27 cellular contexts compared by ENCODE assay signal in genomic region chr1:231165371-231165770, GRCh38. TPM values are rescaled to one million over a fixed set of nuclear protein-coding genes. Genes with fewer than 3 reads are reported as not detected.
DNase-seq lines count a peak whose midpoint lies in the region; ATAC-seq, FAIRE-seq and TF ChIP-seq lines count a peak whose summit lies in the region.
"Had no signal": no experiment of that assay in that cellular context is flagged by ENCODE, and none has a peak within 500 bp of the region (broad histone marks: within the 10 kb centered on the region; RNA-seq: fewer than 3 reads in every experiment).

No MANE protein-coding gene starts in this region.

- POLR2A ChIA-PET in activated CD4-positive, alpha-beta memory T cell treated with anti-CD3 and anti-CD28 coated beads, Interleukin-2, amount 10 ng/mL, durations not matched to agents 7 days and 5 days (lab: Charles Lee): no interaction called here

- H3K27me3 Mint-ChIP-seq in chondrocyte (ENCODE audit: low read depth): no peaks in the 10 kb centered on the region
- H3K27me3 Mint-ChIP-seq in activated CD4-positive, alpha-beta memory T cell treated with anti-CD3 and anti-CD28 coated beads, Interleukin-2, amount 10 ng/mL, durations not matched to agents 7 days and 5 days: peaks cover 39% of the 10 kb centered on the region

- DNase-seq in H54 (ENCODE audit: insufficient read length, low spot score): peak; percentile 47
- DNase-seq in adipocyte (ENCODE audit: low read depth): peak; percentile 83
- peak; percentile 34 to 60 for DNase-seq in fibroblast of lung (ENCODE audit: low read depth in 2 of 2)
- DNase-seq in osteoblast (ENCODE audit: insufficient read length, low spot score, missing footprints): peak; percentile 95
- no peak for DNase-seq in psoas muscle
- no peak for DNase-seq in chondrocyte (ENCODE audit: low spot score)
- DNase-seq in activated CD4-positive, alpha-beta T cell treated with anti-CD3 and anti-CD28 coated beads for 48 hours: no peak
- DNase-seq in activated CD4-positive, alpha-beta memory T cell treated with anti-CD3 and anti-CD28 coated beads, Interleukin-2, amount 10 ng/mL, durations not matched to agents 7 days and 5 days: no peak
- DNase-seq: activated CD8-positive, alpha-beta memory T cell treated with anti-CD3 and anti-CD28 coated beads, Interleukin-2, amount 50 U/mL, for 4 hours; CD4-positive, alpha-beta T cell; colonic mucosa; DMS153; immature natural killer cell; lower lobe of right lung; NCI-H1092; NCI-H2029 treated with DMSO at 0.1 percent for 48 hours; NCI-H446; stimulated activated CD4-positive, alpha-beta T cell treated with anti-CD3 and anti-CD28 coated beads, Interleukin-4, amount 100 ng/mL, for 24 hours; stimulated activated naive CD8-positive, alpha-beta T cell treated with anti-CD3 and anti-CD28 coated beads, Interleukin-15, Interleukin-2, amounts not matched to agents 100 U/mL and 50 U/mL, for 24 hours; T-helper 17 cell; tibial artery had no signal

- TF ChIP-seq POLR2A in H54 (IDR thresholded peaks at IDR 0.05; ENCODE audit: low read depth, low read length): no peak

- intact Hi-C loops in psoas muscle (cut with DNase I): no loop called here

- no peak for ATAC-seq in psoas muscle
- ATAC-seq: lower lobe of right lung; stimulated activated naive CD8-positive, alpha-beta T cell treated with anti-CD3 and anti-CD28 coated beads, Interleukin-15, Interleukin-2, amounts not matched to agents 100 U/mL and 50 U/mL, for 24 hours; T-helper 17 cell had no signal

- H3K4me2 ChIP-seq in fibroblast of lung (ENCODE audit: extremely low read depth, insufficient read depth, low read length) (no peak overlapping the region), osteoblast (ENCODE audit: insufficient read depth, low read length) (no peak overlapping the region)
- H3K4me2 ChIP-seq: neural progenitor cell had no signal

- peak overlapping the region; percentile 49 for H3K4me3 ChIP-seq in adipocyte (ENCODE audit: low read length)
- H3K4me3 ChIP-seq in fibroblast of lung (replicated peaks in 1 of 4; ENCODE audit: control extremely low read depth in 1 of 4, insufficient read depth in 1 of 4, low read depth in 3 of 4, low read length in 4 of 4): no peak overlapping the region
- H3K4me3 ChIP-seq in osteoblast (ENCODE audit: insufficient read depth, low read length): no peak overlapping the region
- H3K4me3 ChIP-seq in psoas muscle: no peak overlapping the region
- H3K4me3 ChIP-seq: colonic mucosa, lower lobe of right lung, neural progenitor cell, tibial artery had no signal

- peak overlapping the region; percentile 9 for H3K9ac ChIP-seq in adipocyte (ENCODE audit: low read length)
- H3K9ac ChIP-seq in fibroblast of lung (ENCODE audit: insufficient read depth, low read length): no peak overlapping the region
- H3K9ac ChIP-seq: neural progenitor cell had no signal

- H2AFZ ChIP-seq in fibroblast of lung (ENCODE audit: low read length) (no peak overlapping the region), osteoblast (ENCODE audit: low read length) (no peak overlapping the region)
- H2AFZ ChIP-seq: neural progenitor cell had no signal

- WGBS in psoas muscle, 3 donors: 95 to 96% (median 96%) methylated on average over 1 of the region's 1 CpG

- TF ChIP-seq CTCF in fibroblast of lung (conservative IDR thresholded peaks at IDR 0.05 in 1 of 2, IDR thresholded peaks at IDR 0.05 in 1 of 2; ENCODE audit: low read depth in 1 of 2, low read length in 2 of 2) (no peak), osteoblast (IDR thresholded peaks at IDR 0.05; ENCODE audit: extremely low read depth, low read depth, low read length) (no peak), psoas muscle (IDR thresholded peaks at IDR 0.05) (no peak), chondrocyte (IDR thresholded peaks at IDR 0.05) (no peak)

- H3K9me3 ChIP-seq in adipocyte (ENCODE audit: control insufficient read depth, low read length) (no peaks in the 10 kb centered on the region), fibroblast of lung (ENCODE audit: control insufficient read depth, insufficient read depth, low read depth, low read length) (no peaks in the 10 kb centered on the region), osteoblast (ENCODE audit: low read depth, low read length) (no peaks in the 10 kb centered on the region), psoas muscle (no peaks in the 10 kb centered on the region)
- H3K9me3 ChIP-seq: colonic mucosa, lower lobe of right lung, tibial artery had no signal

- peaks cover 47% of the 10 kb centered on the region for H3K4me1 ChIP-seq in adipocyte (ENCODE audit: control insufficient read depth, insufficient read depth, low read length)
- H3K4me1 ChIP-seq in fibroblast of lung (ENCODE audit: control insufficient read depth, extremely low read depth, insufficient read depth, low read length): peaks cover 4% of the 10 kb centered on the region
- H3K4me1 ChIP-seq in osteoblast (ENCODE audit: insufficient read depth, low read length): peaks cover 4% of the 10 kb centered on the region
- H3K4me1 ChIP-seq in psoas muscle: peaks cover 7% of the 10 kb centered on the region

- H3K27ac Mint-ChIP-seq in chondrocyte (ENCODE audit: unreplicated experiment): no peak overlapping the region
- H3K27ac Mint-ChIP-seq in activated CD4-positive, alpha-beta memory T cell treated with anti-CD3 and anti-CD28 coated beads, Interleukin-2, amount 10 ng/mL, durations not matched to agents 7 days and 5 days: no peak overlapping the region
- H3K27ac Mint-ChIP-seq: activated naive CD8-positive, alpha-beta T cell; activated T-helper 2 cell treated with anti-CD3 and anti-CD28 coated beads, Interferon-gamma antibody, Interleukin-2, Interleukin-4, amounts not matched to agents 10 μg/mL and 5 μg/mL and 100 μg/mL, durations not matched to agents 14 hours and 24 hours and 36 hours; CD4-positive, alpha-beta T cell; immature natural killer cell; neural progenitor cell; T-helper 17 cell had no signal

- peaks cover 28% of the 10 kb centered on the region for H3K4me1 Mint-ChIP-seq in chondrocyte (ENCODE audit: low read depth)
- peaks cover 1% of the 10 kb centered on the region for H3K4me1 Mint-ChIP-seq in activated CD4-positive, alpha-beta memory T cell treated with anti-CD3 and anti-CD28 coated beads, Interleukin-2, amount 10 ng/mL, durations not matched to agents 7 days and 5 days

- no peaks in the 10 kb centered on the region for H3K9me3 Mint-ChIP-seq in chondrocyte (ENCODE audit: low read depth)
- H3K9me3 Mint-ChIP-seq in activated CD4-positive, alpha-beta memory T cell treated with anti-CD3 and anti-CD28 coated beads, Interleukin-2, amount 10 ng/mL, durations not matched to agents 7 days and 5 days: no peaks in the 10 kb centered on the region
- H3K9me3 Mint-ChIP-seq: activated T-helper 2 cell treated with anti-CD3 and anti-CD28 coated beads, Interferon-gamma antibody, Interleukin-2, Interleukin-4, amounts not matched to agents 10 μg/mL and 5 μg/mL and 100 μg/mL, durations not matched to agents 14 hours and 24 hours and 36 hours; CD4-positive, alpha-beta T cell; immature natural killer cell; neural progenitor cell had no signal

- H3K27me3 ChIP-seq in adipocyte (replicated peaks; ENCODE audit: control insufficient read depth, insufficient read depth, low read length): peaks cover 7% of the 10 kb centered on the region
- peaks cover 24% of the 10 kb centered on the region for H3K27me3 ChIP-seq in fibroblast of lung (ENCODE audit: control insufficient read depth, insufficient read depth, low read length)
- peaks cover 35% of the 10 kb centered on the region for H3K27me3 ChIP-seq in osteoblast (ENCODE audit: insufficient read depth, low read length)
- peaks cover 7 to 54% (median 14%) of the 10 kb centered on the region in 3 donors for H3K27me3 ChIP-seq in psoas muscle (ENCODE audit: insufficient read depth in 3 of 3, low read length in 2 of 3)

- no peak overlapping the region for H3K4me3 Mint-ChIP-seq in chondrocyte (ENCODE audit: unreplicated experiment)
- H3K4me3 Mint-ChIP-seq in activated CD4-positive, alpha-beta memory T cell treated with anti-CD3 and anti-CD28 coated beads, Interleukin-2, amount 10 ng/mL, durations not matched to agents 7 days and 5 days: no peak overlapping the region
- H3K4me3 Mint-ChIP-seq: activated naive CD8-positive, alpha-beta T cell; CD4-positive, alpha-beta T cell; immature natural killer cell; neural progenitor cell; T-helper 17 cell had no signal

- H4K20me1 ChIP-seq in fibroblast of lung (ENCODE audit: control insufficient read depth, extremely low read depth, insufficient read depth, low read length) (no peaks in the 10 kb centered on the region), osteoblast (ENCODE audit: insufficient read depth, low read length) (no peaks in the 10 kb centered on the region)

- peaks cover 1% of the 10 kb centered on the region for H3K36me3 Mint-ChIP-seq in chondrocyte (ENCODE audit: low read depth)
- no peaks in the 10 kb centered on the region for H3K36me3 Mint-ChIP-seq in activated CD4-positive, alpha-beta memory T cell treated with anti-CD3 and anti-CD28 coated beads, Interleukin-2, amount 10 ng/mL, durations not matched to agents 7 days and 5 days (ENCODE audit: low read depth)
- H3K36me3 Mint-ChIP-seq: activated naive CD8-positive, alpha-beta T cell; immature natural killer cell; neural progenitor cell had no signal

- FAIRE-seq in H54 (lab: Jason Lieb, UNC): no peak
- FAIRE-seq: RCC 7860 had no signal

- H3K79me2 ChIP-seq in fibroblast of lung (ENCODE audit: control insufficient read depth, insufficient read depth, low read length): no peaks in the 10 kb centered on the region
- no peaks in the 10 kb centered on the region for H3K79me2 ChIP-seq in osteoblast (ENCODE audit: insufficient read depth, low read length)

- H3K36me3 ChIP-seq in adipocyte (ENCODE audit: control insufficient read depth, insufficient read depth, low read length, severe bottlenecking) (no peaks in the 10 kb centered on the region), fibroblast of lung (ENCODE audit: control insufficient read depth, insufficient read depth, low read length) (no peaks in the 10 kb centered on the region), osteoblast (ENCODE audit: insufficient read depth, low read length) (no peaks in the 10 kb centered on the region), psoas muscle (ENCODE audit: insufficient read depth in 1 of 2, low read depth in 1 of 2) (no peaks in the 10 kb centered on the region)
- H3K36me3 ChIP-seq: colonic mucosa, lower lobe of right lung, neural progenitor cell, tibial artery had no signal

- no peak overlapping the region for H3K27ac ChIP-seq in fibroblast of lung (ENCODE audit: insufficient read depth, low read length)
- no peak overlapping the region for H3K27ac ChIP-seq in osteoblast (ENCODE audit: low read depth, low read length)
- no peak overlapping the region for H3K27ac ChIP-seq in psoas muscle
- H3K27ac ChIP-seq: colonic mucosa, lower lobe of right lung, neural progenitor cell, tibial artery, VCaP had no signal

- CTCF ChIA-PET in activated CD4-positive, alpha-beta memory T cell treated with anti-CD3 and anti-CD28 coated beads, Interleukin-2, amount 10 ng/mL, durations not matched to agents 7 days and 5 days (lab: Charles Lee): no interaction called here

RNA-seq across cellular contexts. Expression of gene TRIM67, which starts 3.5 kb away (rescaled TPM):
- under 0.01 and 0.17 TPM in 2 replicates for total RNA-seq in fibroblast of lung
- polyA plus RNA-seq in fibroblast of lung: 0.02 TPM in 2 replicates
- 0.03 TPM in 1 of 2 replicates, not detected in the other for polyA plus RNA-seq in fibroblast of lung (2012)
- polyA minus RNA-seq in fibroblast of lung (ENCODE audit: low replicate concordance): not detected in 2 replicates
- total RNA-seq in osteoblast: 0.29 and 0.36 TPM in 2 replicates
- total RNA-seq in psoas muscle: under 1 TPM in 1 of 4 donors, not detected in 3; 0.06 TPM
- not detected for polyA plus RNA-seq in psoas muscle
- 1.2 to 2.9 TPM (median 1.6 TPM) in 3 replicates for total RNA-seq in chondrocyte
- total RNA-seq in activated CD4-positive, alpha-beta memory T cell treated with anti-CD3 and anti-CD28 coated beads, Interleukin-2, amount 10 ng/mL, durations not matched to agents 7 days and 5 days: not detected
- total RNA-seq: activated T-helper 2 cell treated with anti-CD3 and anti-CD28 coated beads, Interferon-gamma antibody, Interleukin-2, Interleukin-4, amounts not matched to agents 10 μg/mL and 5 μg/mL and 100 μg/mL, durations not matched to agents 14 hours and 24 hours and 36 hours; CD4-positive, alpha-beta T cell; HT1080; lower lobe of right lung; T-helper 17 cell had no signal
- polyA plus RNA-seq: immature natural killer cell had no signal

Comparison
In these comparisons a context has a peak if more than half of its experiments do, and no peak if none do; other contexts are left out.
1. DNase-seq: peak in H54 (single experiment), adipocyte (single experiment), fibroblast of lung (2 of 2) and osteoblast (single experiment); none in psoas muscle (0 of 2), chondrocyte (single experiment), activated CD4-positive, alpha-beta T cell treated with anti-CD3 and anti-CD28 coated beads for 48 hours (single experiment) and activated CD4-positive, alpha-beta memory T cell treated with anti-CD3 and anti-CD28 coated beads, Interleukin-2, amount 10 ng/mL, durations not matched to agents 7 days and 5 days (single experiment).